ENCODE assay signal across 2 cellular contexts in genomic region chr6:141808662-141809061, GRCh38.
TF ChIP-seq lines count a peak whose summit lies in the region.

No MANE protein-coding gene starts in this region.

TF ChIP-seq in GM23338, 12 proteins besides CTCF, POLR2A, EP300 and RAD21 (continued from another document):
- TF ChIP-seq REST (IDR thresholded peaks at IDR 0.05; ENCODE audit: unreplicated experiment) (no peak), POLR2AphosphoS5 (IDR thresholded peaks at IDR 0.05; ENCODE audit: low read depth) (no peak), ETS1 (IDR thresholded peaks at IDR 0.05) (no peak), ZNF462 (CRISPR knock-in tag; IDR thresholded peaks at IDR 0.05) (no peak), CREB1 (CRISPR knock-in tag; IDR thresholded peaks at IDR 0.05; ENCODE audit: low read depth) (no peak), ZNF114 (CRISPR knock-in tag; IDR thresholded peaks at IDR 0.05) (no peak), EZH2 (IDR thresholded peaks at IDR 0.05; ENCODE audit: low read depth, unreplicated experiment) (no peak), STAT1 (IDR thresholded peaks at IDR 0.05; ENCODE audit: unreplicated experiment) (no peak)

TF ChIP-seq in H1, 55 proteins besides CTCF, POLR2A, EP300 and RAD21 (continued from another document):
- TF ChIP-seq CEBPB (IDR thresholded peaks at IDR 0.05; ENCODE audit: low read depth, low read length): no peak
- TF ChIP-seq SRF (IDR thresholded peaks at IDR 0.05; ENCODE audit: low read depth, low read length): no peak
